Comparison of ENCODE assay signal across 24 cellular contexts in the genomic region with DNA sequence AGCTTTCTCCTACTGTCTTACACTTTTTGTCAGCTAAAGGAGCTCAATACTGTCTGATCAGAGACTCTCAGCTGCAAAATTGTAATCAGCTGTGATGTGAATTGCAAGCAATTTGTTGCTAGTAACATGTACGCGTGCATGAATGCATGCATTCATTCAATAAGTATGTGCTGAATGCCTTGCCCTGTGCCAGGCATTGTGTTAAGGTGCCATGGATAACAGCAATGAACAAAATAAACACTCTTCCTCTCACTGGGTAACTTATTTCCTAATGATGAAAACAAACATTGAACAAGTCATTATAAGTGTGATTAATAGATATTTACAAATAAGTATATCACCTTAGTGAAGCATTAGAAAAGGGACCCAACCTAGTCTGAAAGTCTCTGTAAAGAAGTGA.
"Had no signal": no experiment of that assay in that cellular context is flagged by ENCODE, and none has a peak within 500 bp of the region (broad histone marks: within the 10 kb centered on the region; RNA-seq: fewer than 3 reads in every experiment).

No MANE protein-coding gene starts in this region.

- H3K36me3 Mint-ChIP-seq: natural killer cell; neural progenitor cell; stimulated activated effector memory CD8-positive, alpha-beta T cell treated with anti-CD3 and anti-CD28 coated beads, Interleukin-12 subunit alpha, Interleukin-12 subunit beta, amount 100 ng/mL, for 72 hours; stimulated activated naive B cell treated with anti-CD40 and anti-IgM and Interleukin-4, amounts not matched to agents 10 μg/mL and 1 μg/mL and 100 μg/mL, for 72 hours had no signal

- H3K9me3 ChIP-seq: ovary, prostate gland, right lobe of liver, sigmoid colon, stomach, thoracic aorta, thyroid gland, tibial nerve, upper lobe of left lung, vagina had no signal

- H3K27ac ChIP-seq: neural progenitor cell, ovary, prostate gland, right lobe of liver, sigmoid colon, stomach, thoracic aorta, thyroid gland, tibial nerve, upper lobe of left lung, vagina had no signal

- H3K9ac ChIP-seq: neural progenitor cell had no signal

- H3K4me3 Mint-ChIP-seq: natural killer cell; nephron; neural progenitor cell; stimulated activated effector memory CD8-positive, alpha-beta T cell treated with anti-CD3 and anti-CD28 coated beads, Interleukin-12 subunit alpha, Interleukin-12 subunit beta, amount 100 ng/mL, for 72 hours; stimulated activated naive B cell treated with anti-CD40 and anti-IgM and Interleukin-4, amounts not matched to agents 10 μg/mL and 1 μg/mL and 100 μg/mL, for 72 hours; stimulated activated naive CD8-positive, alpha-beta T cell treated with anti-CD3 and anti-CD28 coated beads, Interleukin-15, Interleukin-2, amounts not matched to agents 100 ng/mL and 50 ng/mL, for 24 hours had no signal

- H3K4me3 ChIP-seq: neural progenitor cell, ovary, prostate gland, right lobe of liver, sigmoid colon, stomach, thoracic aorta, thyroid gland, tibial nerve, upper lobe of left lung, vagina had no signal

- H3K27ac Mint-ChIP-seq: natural killer cell; nephron; neural progenitor cell; stimulated activated effector memory CD8-positive, alpha-beta T cell treated with anti-CD3 and anti-CD28 coated beads, Interleukin-12 subunit alpha, Interleukin-12 subunit beta, amount 100 ng/mL, for 72 hours; stimulated activated naive B cell treated with anti-CD40 and anti-IgM and Interleukin-4, amounts not matched to agents 10 μg/mL and 1 μg/mL and 100 μg/mL, for 72 hours; stimulated activated naive CD8-positive, alpha-beta T cell treated with anti-CD3 and anti-CD28 coated beads, Interleukin-15, Interleukin-2, amounts not matched to agents 100 ng/mL and 50 ng/mL, for 24 hours had no signal

- H3K36me3 ChIP-seq: neural progenitor cell, ovary, prostate gland, right lobe of liver, sigmoid colon, stomach, thoracic aorta, thyroid gland, tibial nerve, upper lobe of left lung, vagina had no signal

- H3K27me3 ChIP-seq: neural progenitor cell, ovary, right lobe of liver, sigmoid colon, stomach, thyroid gland, tibial nerve, upper lobe of left lung, vagina had no signal

- H2AFZ ChIP-seq: neural progenitor cell had no signal

- H3K4me1 Mint-ChIP-seq: natural killer cell had no signal

- ATAC-seq: natural killer cell; right cardiac atrium; stimulated activated effector memory CD8-positive, alpha-beta T cell treated with anti-CD3 and anti-CD28 coated beads, Interleukin-12 subunit alpha, Interleukin-12 subunit beta, amount 100 ng/mL, for 72 hours; stimulated activated naive B cell treated with anti-CD40 and anti-IgM and Interleukin-4, amounts not matched to agents 10 μg/mL and 1 μg/mL and 100 μg/mL, for 72 hours had no signal

- H3K9me3 Mint-ChIP-seq: natural killer cell; nephron; neural progenitor cell; stimulated activated effector memory CD8-positive, alpha-beta T cell treated with anti-CD3 and anti-CD28 coated beads, Interleukin-12 subunit alpha, Interleukin-12 subunit beta, amount 100 ng/mL, for 72 hours; stimulated activated naive CD8-positive, alpha-beta T cell treated with anti-CD3 and anti-CD28 coated beads, Interleukin-15, Interleukin-2, amounts not matched to agents 100 ng/mL and 50 ng/mL, for 24 hours had no signal

- DNase-seq: natural killer cell; occipital lobe; ovary; right cardiac atrium; right lobe of liver; sigmoid colon; small intestine; stimulated activated CD4-positive, alpha-beta T cell treated with anti-CD3 and anti-CD28 coated beads, Interleukin-15, amount 100 ng/mL, for 24 hours; stimulated activated CD4-positive, alpha-beta T cell treated with anti-CD3 and anti-CD28 coated beads, Interleukin-2, amount 100 ng/mL, for 24 hours; stimulated activated CD4-positive, alpha-beta T cell treated with anti-CD3 and anti-CD28 coated beads, Interleukin-2, amount 100 ng/mL, for 48 hours; stimulated activated CD4-positive, alpha-beta T cell treated with anti-CD3 and anti-CD28 coated beads, Interleukin-4, amount 100 ng/mL, for 24 hours; stimulated activated naive B cell treated with anti-CD40 and anti-IgM and Interleukin-4, amounts not matched to agents 10 μg/mL and 1 μg/mL and 100 μg/mL, for 72 hours; stimulated activated naive CD4-positive, alpha-beta T cell treated with Interleukin-2 at 50 U/mL for 16 hours; stomach; thyroid gland; upper lobe of left lung had no signal

- H3K4me2 ChIP-seq: neural progenitor cell had no signal

- H3K4me1 ChIP-seq: prostate gland, sigmoid colon, stomach, thyroid gland, tibial nerve, upper lobe of left lung, vagina had no signal
